In genomic region chr3:152499796-152500385, GRCh38 we compare ENCODE assay signal across 18 cellular contexts.
DNase-seq lines count a peak whose midpoint lies in the region; ATAC-seq, FAIRE-seq and TF ChIP-seq lines count a peak whose summit lies in the region.
"Had no signal": no experiment of that assay in that cellular context is flagged by ENCODE, and none has a peak within 500 bp of the region (broad histone marks: within the 10 kb centered on the region; RNA-seq: fewer than 3 reads in every experiment).

No MANE protein-coding gene starts in this region.

- H3K27ac Mint-ChIP-seq in activated T-helper 17 cell treated with anti-CD3 and anti-CD28 coated beads, Interleukin-2, amount 50 U/mL, for 72 hours: no peak overlapping the region
- H3K27ac Mint-ChIP-seq in neural progenitor cell (no peak overlapping the region), immature natural killer cell (no peak overlapping the region)
- H3K27ac Mint-ChIP-seq: CD4-positive, CD25-positive, alpha-beta regulatory T cell had no signal

- POLR2A ChIA-PET in A673 (lab: Charles Lee; ENCODE audit: low non-redundant PET): no interaction called here

- no peaks in the 10 kb centered on the region for H3K27me3 Mint-ChIP-seq in activated T-helper 17 cell treated with anti-CD3 and anti-CD28 coated beads, Interleukin-2, amount 50 U/mL, for 72 hours
- peaks cover 3% of the 10 kb centered on the region for H3K27me3 Mint-ChIP-seq in neural progenitor cell (ENCODE audit: insufficient read depth, low read depth)
- peaks cover 0 to 4% (median 0%) of the 10 kb centered on the region in 3 donors for H3K27me3 Mint-ChIP-seq in immature natural killer cell (ENCODE audit: low read depth in 3 of 3)

- H3K4me3 Mint-ChIP-seq in activated T-helper 17 cell treated with anti-CD3 and anti-CD28 coated beads, Interleukin-2, amount 50 U/mL, for 72 hours: no peak overlapping the region
- H3K4me3 Mint-ChIP-seq in neural progenitor cell (no peak overlapping the region), immature natural killer cell (no peak overlapping the region)
- H3K4me3 Mint-ChIP-seq: CD4-positive, CD25-positive, alpha-beta regulatory T cell had no signal

- H2AFZ ChIP-seq in neural progenitor cell (replicated peaks): no peak overlapping the region

- intact Hi-C loops in A673 (cut with micrococcal nuclease; ENCODE audit: unreplicated experiment) (no loop called here), ovary (cut with DNase I) (no loop called here)

- H3K27me3 ChIP-seq in A673 (replicated peaks; ENCODE audit: insufficient read depth, low read depth, low read length, poor library complexity) (no peaks in the 10 kb centered on the region), ovary (no peaks in the 10 kb centered on the region), neural progenitor cell (no peaks in the 10 kb centered on the region)

- H3K27ac ChIP-seq in A673 (ENCODE audit: low read depth, low read length, poor library complexity, severe bottlenecking) (no peak overlapping the region), ovary (no peak overlapping the region), neural progenitor cell (no peak overlapping the region)

- peak; percentile 10 for DNase-seq in A673 (ENCODE audit: low spot score)
- no peak for DNase-seq in GM12891 (ENCODE audit: insufficient read length, low spot score)
- DNase-seq in lung microvascular endothelial cell (ENCODE audit: low read depth in 2 of 2): peak; percentile 70 to 82
- DNase-seq in ovary: no peak
- DNase-seq in frontal cortex (ENCODE audit: low spot score in 2 of 2): no peak
- no peak for DNase-seq in neural progenitor cell (ENCODE audit: low spot score)
- no peak for DNase-seq in immature natural killer cell
- DNase-seq: AML-193; DMS53; NCI-H1105 treated with DMSO at 0.1 percent for 48 hours; NCI-H187 treated with DMSO at 0.1 percent for 48 hours; NCI-H510A treated with DMSO at 0.1 percent for 48 hours; NK-92 treated with Interleukin-12 subunit alpha and Interleukin-12 subunit beta, amount 100 ng/mL, for 24 hours; SHP77 treated with DMSO at 0.1 percent for 48 hours had no signal

- H3K4me1 ChIP-seq in A673 (ENCODE audit: insufficient read depth, low read length, poor library complexity, severe bottlenecking) (peaks cover 7% of the 10 kb centered on the region), ovary (ENCODE audit: insufficient read depth) (no peaks in the 10 kb centered on the region), neural progenitor cell (peaks cover 19% of the 10 kb centered on the region)
- H3K4me1 ChIP-seq: HAP-1 had no signal

- TF ChIP-seq CTCF in A673 (conservative IDR thresholded peaks at IDR 0.05; ENCODE audit: low read depth, low read length) (no peak), ovary (IDR thresholded peaks at IDR 0.05) (no peak), neural progenitor cell (IDR thresholded peaks at IDR 0.05) (no peak)

- H3K4me1 Mint-ChIP-seq in activated T-helper 17 cell treated with anti-CD3 and anti-CD28 coated beads, Interleukin-2, amount 50 U/mL, for 72 hours: no peaks in the 10 kb centered on the region
- H3K4me1 Mint-ChIP-seq in neural progenitor cell (peaks cover 6% of the 10 kb centered on the region), immature natural killer cell (no peaks in the 10 kb centered on the region)

- H3K36me3 ChIP-seq in A673 (ENCODE audit: insufficient read depth, low read length, poor library complexity, severe bottlenecking): no peaks in the 10 kb centered on the region
- H3K36me3 ChIP-seq in ovary: no peaks in the 10 kb centered on the region
- no peaks in the 10 kb centered on the region for H3K36me3 ChIP-seq in neural progenitor cell
- H3K36me3 ChIP-seq: HAP-1 had no signal

- TF ChIP-seq POLR2A in GM12891 (IDR thresholded peaks at IDR 0.05; ENCODE audit: low read depth, low read length): no peak
- no peak for TF ChIP-seq POLR2A in ovary (IDR thresholded peaks at IDR 0.05)

- WGBS in ovary, 3 donors: 51 to 65% (median 55%) methylated on average over 4 of the region's 4 CpGs

- H4K20me1 ChIP-seq in neural progenitor cell (ENCODE audit: low read depth): no peaks in the 10 kb centered on the region

- no peaks in the 10 kb centered on the region for H3K36me3 Mint-ChIP-seq in activated T-helper 17 cell treated with anti-CD3 and anti-CD28 coated beads, Interleukin-2, amount 50 U/mL, for 72 hours (ENCODE audit: low read depth)
- H3K36me3 Mint-ChIP-seq in neural progenitor cell: no peaks in the 10 kb centered on the region
- H3K36me3 Mint-ChIP-seq in immature natural killer cell: peaks cover 6 to 23% (median 11%) of the 10 kb centered on the region in 3 donors

- H3K4me2 ChIP-seq in neural progenitor cell: no peak overlapping the region

- H3K9me3 Mint-ChIP-seq in activated T-helper 17 cell treated with anti-CD3 and anti-CD28 coated beads, Interleukin-2, amount 50 U/mL, for 72 hours: no peaks in the 10 kb centered on the region
- no peaks in the 10 kb centered on the region for H3K9me3 Mint-ChIP-seq in neural progenitor cell
- peaks cover 0 to 3% (median 0%) of the 10 kb centered on the region in 6 donors for H3K9me3 Mint-ChIP-seq in immature natural killer cell

- no peaks in the 10 kb centered on the region for H3K79me2 ChIP-seq in neural progenitor cell (ENCODE audit: low read depth)

- no peak overlapping the region for H3K4me3 ChIP-seq in A673 (ENCODE audit: low read depth, low read length, poor library complexity, severe bottlenecking)
- no peak overlapping the region for H3K4me3 ChIP-seq in ovary
- no peak overlapping the region for H3K4me3 ChIP-seq in neural progenitor cell
- H3K4me3 ChIP-seq: HAP-1 had no signal

- H3K9me3 ChIP-seq in A673 (ENCODE audit: low read depth, low read length, poor library complexity, severe bottlenecking) (no peaks in the 10 kb centered on the region), ovary (no peaks in the 10 kb centered on the region), neural progenitor cell (ENCODE audit: low read depth) (no peaks in the 10 kb centered on the region)
- H3K9me3 ChIP-seq: HAP-1 had no signal

- TF ChIP-seq EP300 in ovary (IDR thresholded peaks at IDR 0.05): no peak

- peak; percentile 28 for ATAC-seq in activated T-helper 17 cell treated with anti-CD3 and anti-CD28 coated beads, Interleukin-2, amount 50 U/mL, for 72 hours (replicated peaks)
- ATAC-seq: SK-N-SH treated with all-trans-retinoic acid at 6 μM for 48 hours had no signal

- no peaks in the 10 kb centered on the region for H3F3A ChIP-seq in neural progenitor cell (ENCODE audit: low read depth)

- H3K9ac ChIP-seq in neural progenitor cell: no peak overlapping the region

- FAIRE-seq in GM12891 (lab: Jason Lieb, UNC) (no peak), frontal cortex (lab: Jason Lieb, UNC) (no peak)

- CTCF ChIA-PET in A673 (lab: Charles Lee): no interaction called here

- BruUV-seq in A673 (replicated peaks; lab: Mats Ljungman, UMichigan): no TSS peak

TF ChIP-seq in GM12891, 5 proteins besides CTCF, POLR2A, EP300 and RAD21:
- TF ChIP-seq TAF1 (IDR thresholded peaks at IDR 0.05; ENCODE audit: low read depth, low read length): no peak
- peak; percentile 27; the same call in 1 of the 2 replicates for TF ChIP-seq SPI1 (IDR thresholded peaks at IDR 0.05; ENCODE audit: low read depth, low read length)
- no peak for TF ChIP-seq POU2F2 (IDR thresholded peaks at IDR 0.05; ENCODE audit: low read depth, low read length)
- TF ChIP-seq POLR2AphosphoS5 (IDR thresholded peaks at IDR 0.05; ENCODE audit: low read depth, low read length): no peak

Comparison
In these comparisons a context has a peak if more than half of its experiments do, and no peak if none do; other contexts are left out.
1. DNase-seq: peak in A673 (single experiment) and lung microvascular endothelial cell (2 of 2); none in GM12891 (single experiment), ovary (0 of 5), frontal cortex (0 of 2), neural progenitor cell (single experiment) and immature natural killer cell (0 of 3).